Comparison of ENCODE assay signal across 9 cellular contexts in the genomic region with DNA sequence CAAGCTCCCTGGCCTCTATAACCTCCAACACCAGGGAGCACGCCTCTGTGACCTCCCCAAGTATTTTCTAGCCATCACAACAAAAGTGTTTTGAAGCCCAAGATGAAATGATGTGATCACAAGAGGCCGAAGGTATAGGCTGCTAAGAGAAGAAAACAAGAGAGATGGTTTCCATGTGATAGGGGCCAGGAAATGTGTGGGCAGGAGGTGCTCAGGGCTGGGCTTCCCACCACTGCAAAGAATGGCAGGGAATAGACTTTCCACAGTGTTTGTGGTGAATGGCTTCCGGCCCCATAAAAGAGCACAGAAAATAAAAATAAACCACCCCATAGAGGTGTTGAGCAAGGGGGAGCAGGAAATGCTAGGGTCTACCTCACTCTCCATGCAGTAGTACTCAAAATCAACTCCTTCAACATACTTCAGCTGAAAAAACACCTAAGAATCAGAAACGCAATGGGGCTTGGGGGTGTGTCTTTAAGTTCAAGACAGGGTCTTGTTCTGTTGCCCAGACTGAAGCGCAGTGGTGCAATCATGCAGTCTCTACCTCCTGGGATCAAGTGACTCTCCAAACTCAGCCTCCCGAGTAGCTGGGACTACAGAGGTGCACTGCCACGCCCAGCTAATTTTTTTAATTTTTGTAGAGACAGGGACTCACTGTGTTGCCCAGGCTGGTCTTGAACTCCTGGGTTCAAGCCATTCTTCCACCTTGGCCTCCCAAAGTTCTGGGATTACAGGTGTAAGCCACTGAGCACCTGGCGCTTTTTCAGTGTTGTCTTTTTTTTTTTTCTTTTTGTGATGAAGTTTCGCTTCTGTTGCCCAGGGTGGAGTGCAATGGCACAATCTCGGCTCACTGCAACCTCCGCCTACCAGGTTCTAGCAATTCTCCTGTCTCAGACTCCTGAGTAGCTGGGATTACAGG. TPM values are rescaled to one million over a fixed set of nuclear protein-coding genes. Genes with fewer than 3 reads are reported as not detected.
DNase-seq lines count a peak whose midpoint lies in the region; ATAC-seq and TF ChIP-seq lines count a peak whose summit lies in the region.
"Had no signal": no experiment of that assay in that cellular context is flagged by ENCODE, and none has a peak within 500 bp of the region (broad histone marks: within the 10 kb centered on the region; RNA-seq: fewer than 3 reads in every experiment).

No MANE protein-coding gene starts in this region.

- DNase-seq in activated B cell treated with CpG ODN at 0.5 μM for 24 hours, result no peak
- DNase-seq in dermis microvascular lymphatic vessel endothelial cell (ENCODE audit: low read depth in 2 of 2), result peak; percentile 59 to 77
- DNase-seq in stimulated activated CD8-positive, alpha-beta memory T cell treated with anti-CD3 and anti-CD28 coated beads, Interleukin-4, amount 100 ng/mL, for 48 hours, result peak; percentile 77
- DNase-seq in A172 (ENCODE audit: low spot score), result no peak
- DNase-seq in NCI-H526 treated with DMSO at 0.1 percent for 48 hours (lab: John Stamatoyannopoulos, UW), result no peak
- DNase-seq in NCI-H2081 treated with DMSO at 0.1 percent for 48 hours (lab: John Stamatoyannopoulos, UW), result no peak

- no peak for TF ChIP-seq CTCF in activated B cell treated with CpG ODN at 0.5 μM for 24 hours (IDR thresholded peaks at IDR 0.05)

- peak; percentile 10 for ATAC-seq in HG02798 (IDR thresholded peaks at IDR 0.05; ENCODE audit: poor library complexity, unreplicated experiment)
- ATAC-seq in activated B cell treated with CpG ODN at 0.5 μM for 24 hours (ENCODE audit: low read depth), result peak; percentile 4
- ATAC-seq in HG03039 (IDR thresholded peaks at IDR 0.05; ENCODE audit: unreplicated experiment), result no peak
- ATAC-seq: sciatic nerve had no signal

- H3K27ac Mint-ChIP-seq in activated B cell treated with CpG ODN at 0.5 μM for 24 hours, result peak overlapping the region; percentile 91

- CTCF ChIA-PET in activated B cell treated with CpG ODN at 0.5 μM for 24 hours (lab: Charles Lee), result interaction anchor here (0.5 to 8.0 kb wide), 9 partner anchors 7 to 187 kb away, joined by 3 to 324 read pairs (median 4); no protein-coding TSS in a partner anchor

- H3K36me3 Mint-ChIP-seq in activated B cell treated with CpG ODN at 0.5 μM for 24 hours (ENCODE audit: low read depth), result peaks cover 25% of the 10 kb centered on the region

- peak overlapping the region; percentile 55 for H3K4me3 Mint-ChIP-seq in activated B cell treated with CpG ODN at 0.5 μM for 24 hours

- peaks cover 94% of the 10 kb centered on the region for H3K4me1 Mint-ChIP-seq in activated B cell treated with CpG ODN at 0.5 μM for 24 hours

- intact Hi-C loops in activated B cell treated with CpG ODN at 0.5 μM for 24 hours (cut with micrococcal nuclease), result no loop called here

- H3K9me3 Mint-ChIP-seq in activated B cell treated with CpG ODN at 0.5 μM for 24 hours, result no peaks in the 10 kb centered on the region

- POLR2A ChIA-PET in activated B cell treated with CpG ODN at 0.5 μM for 24 hours (lab: Charles Lee), result interaction anchor here (0.5 to 4.7 kb wide), 12 partner anchors 8 to 756 kb away, joined by 3 to 42 read pairs (median 4); no protein-coding TSS in a partner anchor

- no peaks in the 10 kb centered on the region for H3K27me3 Mint-ChIP-seq in activated B cell treated with CpG ODN at 0.5 μM for 24 hours

RNA-seq across cellular contexts. Expression of gene DAD1, which starts 27.1 kb away (rescaled TPM):
- total RNA-seq in activated B cell treated with CpG ODN at 0.5 μM for 24 hours (123 and 139 TPM in 2 replicates), dermis microvascular lymphatic vessel endothelial cell (301 and 362 TPM in 2 replicates)
- 157 and 227 TPM in 2 replicates for total RNA-seq in A172 (2014; rRNA removed; shearing (Covaris generic))

RNA-seq across cellular contexts. Expression of gene ABHD4, which starts 36.2 kb away (rescaled TPM):
- total RNA-seq in activated B cell treated with CpG ODN at 0.5 μM for 24 hours, result 12.1 and 13.0 TPM in 2 replicates
- 5.4 and 9.6 TPM in 2 replicates for total RNA-seq in dermis microvascular lymphatic vessel endothelial cell
- 11.6 and 12.5 TPM in 2 replicates for total RNA-seq in A172 (2014; rRNA removed; shearing (Covaris generic))

Comparison
In these comparisons a context has a peak if more than half of its experiments do, and no peak if none do; other contexts are left out.
1. DNase-seq: peak in dermis microvascular lymphatic vessel endothelial cell (2 of 2) and stimulated activated CD8-positive, alpha-beta memory T cell treated with anti-CD3 and anti-CD28 coated beads, Interleukin-4, amount 100 ng/mL, for 48 hours (single experiment); none in activated B cell treated with CpG ODN at 0.5 μM for 24 hours (single experiment), A172 (single experiment), NCI-H526 treated with DMSO at 0.1 percent for 48 hours (single experiment) and NCI-H2081 treated with DMSO at 0.1 percent for 48 hours (single experiment).